In genomic region chr5:142426129-142426641, GRCh38 we compare ENCODE assay signal across 10 cellular contexts.
DNase-seq lines count a peak whose midpoint lies in the region; ATAC-seq and TF ChIP-seq lines count a peak whose summit lies in the region.
"Had no signal": no experiment of that assay in that cellular context is flagged by ENCODE, and none has a peak within 500 bp of the region (broad histone marks: within the 10 kb centered on the region; RNA-seq: fewer than 3 reads in every experiment).

No MANE protein-coding gene starts in this region.

- 36 to 45% methylated on average over 10 of the region's 10 CpGs for whole genome bisulfite sequencing in heart right ventricle, 2 donors

- peak overlapping the region; percentile 13 for H3K27ac Mint-ChIP-seq in activated CD8-positive, alpha-beta T cell treated with anti-CD3 and anti-CD28 coated beads, Interleukin-2, amount 10 ng/mL, durations not matched to agents 7 days and 5 days
- H3K27ac Mint-ChIP-seq in stimulated activated effector memory CD8-positive, alpha-beta T cell treated with anti-CD3 and anti-CD28 coated beads, Interleukin-12 subunit alpha, Interleukin-12 subunit beta, amount 100 ng/mL, for 72 hours = peak overlapping the region; percentile 87
- H3K27ac Mint-ChIP-seq: dendritic cell treated with granulocyte-macrophage colony-stimulating factor and Interleukin-4, amounts not matched to agents 40 ng/mL and 50 ng/mL, for 4 days had no signal

- H3K4me3 ChIP-seq in heart right ventricle = peak overlapping the region in 1 of 10 donors; percentile 18

- TF ChIP-seq CTCF in heart right ventricle (IDR thresholded peaks at IDR 0.05) (no peak), GM10266 (IDR thresholded peaks at IDR 0.05; ENCODE audit: control insufficient read depth, insufficient read depth, low read depth, missing control alignments) (no peak)

- no peak overlapping the region for H3K4me3 Mint-ChIP-seq in activated CD8-positive, alpha-beta T cell treated with anti-CD3 and anti-CD28 coated beads, Interleukin-2, amount 10 ng/mL, durations not matched to agents 7 days and 5 days
- H3K4me3 Mint-ChIP-seq in stimulated activated effector memory CD8-positive, alpha-beta T cell treated with anti-CD3 and anti-CD28 coated beads, Interleukin-12 subunit alpha, Interleukin-12 subunit beta, amount 100 ng/mL, for 72 hours = peak overlapping the region; percentile 46
- H3K4me3 Mint-ChIP-seq: dendritic cell treated with granulocyte-macrophage colony-stimulating factor and Interleukin-4, amounts not matched to agents 40 ng/mL and 50 ng/mL, for 4 days had no signal

- ATAC-seq in activated CD8-positive, alpha-beta T cell treated with anti-CD3 and anti-CD28 coated beads, Interleukin-2, amount 10 ng/mL, durations not matched to agents 7 days and 5 days = peak; percentile 79
- ATAC-seq in heart right ventricle = peak; percentile 67 to 84 (median 78)
- ATAC-seq in stimulated activated effector memory CD8-positive, alpha-beta T cell treated with anti-CD3 and anti-CD28 coated beads, Interleukin-12 subunit alpha, Interleukin-12 subunit beta, amount 100 ng/mL, for 72 hours = peak; percentile 96
- ATAC-seq in SK-N-SH treated with all-trans-retinoic acid at 6 μM for 48 hours = no peak

- peaks cover 5% of the 10 kb centered on the region for H3K9me3 Mint-ChIP-seq in activated CD8-positive, alpha-beta T cell treated with anti-CD3 and anti-CD28 coated beads, Interleukin-2, amount 10 ng/mL, durations not matched to agents 7 days and 5 days (ENCODE audit: insufficient read depth)
- no peaks in the 10 kb centered on the region for H3K9me3 Mint-ChIP-seq in stimulated activated effector memory CD8-positive, alpha-beta T cell treated with anti-CD3 and anti-CD28 coated beads, Interleukin-12 subunit alpha, Interleukin-12 subunit beta, amount 100 ng/mL, for 72 hours
- H3K9me3 Mint-ChIP-seq: dendritic cell treated with granulocyte-macrophage colony-stimulating factor and Interleukin-4, amounts not matched to agents 40 ng/mL and 50 ng/mL, for 4 days had no signal

- no peaks in the 10 kb centered on the region for H3K27me3 ChIP-seq in heart right ventricle

- intact Hi-C loops in heart right ventricle (cut with DNase I) = loop anchor here in 6 of 10 donors (5.0 to 10.0 kb wide), 4 partner anchors 64 to 119 kb away; no protein-coding TSS in a partner anchor

- H3K27ac ChIP-seq in heart right ventricle = peak overlapping the region in 9 of 10 donors; percentile 35 to 76 (median 64)
- H3K27ac ChIP-seq: 22Rv1 had no signal

- CTCF ChIA-PET in activated CD8-positive, alpha-beta T cell treated with anti-CD3 and anti-CD28 coated beads, Interleukin-2, amount 10 ng/mL, durations not matched to agents 7 days and 5 days (lab: Charles Lee) = no interaction called here

- peaks cover 5 to 57% (median 35%) of the 10 kb centered on the region in 9 donors for H3K4me1 ChIP-seq in heart right ventricle

- no peaks in the 10 kb centered on the region for H3K27me3 Mint-ChIP-seq in activated CD8-positive, alpha-beta T cell treated with anti-CD3 and anti-CD28 coated beads, Interleukin-2, amount 10 ng/mL, durations not matched to agents 7 days and 5 days (ENCODE audit: low read depth)

- no peaks in the 10 kb centered on the region for H3K36me3 Mint-ChIP-seq in activated CD8-positive, alpha-beta T cell treated with anti-CD3 and anti-CD28 coated beads, Interleukin-2, amount 10 ng/mL, durations not matched to agents 7 days and 5 days (ENCODE audit: low read depth)
- H3K36me3 Mint-ChIP-seq in stimulated activated effector memory CD8-positive, alpha-beta T cell treated with anti-CD3 and anti-CD28 coated beads, Interleukin-12 subunit alpha, Interleukin-12 subunit beta, amount 100 ng/mL, for 72 hours = no peaks in the 10 kb centered on the region

- DNase-seq in NCI-H1092 treated with DMSO at 0.1 percent for 48 hours (lab: John Stamatoyannopoulos, UW) (peak; percentile 25), NCI-H1092 (lab: John Stamatoyannopoulos, UW) (no peak), heart right ventricle (peak; percentile 60 to 85), occipital lobe (lab: John Stamatoyannopoulos, UW) (no peak), GM10266 (ENCODE audit: extremely low spot score) (no peak)
- DNase-seq in activated CD8-positive, alpha-beta T cell treated with anti-CD3 and anti-CD28 coated beads, Interleukin-2, amount 10 ng/mL, durations not matched to agents 7 days and 5 days = peak; percentile 63
- peak in 1 of 2 donors; percentile 12 for DNase-seq in stimulated activated effector memory CD8-positive, alpha-beta T cell treated with anti-CD3 and anti-CD28 coated beads, Interleukin-12 subunit alpha, Interleukin-12 subunit beta, amount 100 ng/mL, for 72 hours (ENCODE audit: low spot score in 2 of 2)

- peaks cover 47% of the 10 kb centered on the region for H3K4me1 Mint-ChIP-seq in activated CD8-positive, alpha-beta T cell treated with anti-CD3 and anti-CD28 coated beads, Interleukin-2, amount 10 ng/mL, durations not matched to agents 7 days and 5 days (ENCODE audit: low read depth)
- H3K4me1 Mint-ChIP-seq in stimulated activated effector memory CD8-positive, alpha-beta T cell treated with anti-CD3 and anti-CD28 coated beads, Interleukin-12 subunit alpha, Interleukin-12 subunit beta, amount 100 ng/mL, for 72 hours = peaks cover 28% of the 10 kb centered on the region

- POLR2A ChIA-PET in activated CD8-positive, alpha-beta T cell treated with anti-CD3 and anti-CD28 coated beads, Interleukin-2, amount 10 ng/mL, durations not matched to agents 7 days and 5 days (lab: Charles Lee) = interaction anchor here (1.4 kb wide), 1 partner anchor 69 kb away, joined by 4 read pairs; no protein-coding TSS in a partner anchor

- no peaks in the 10 kb centered on the region for H3K36me3 ChIP-seq in heart right ventricle

- no peaks in the 10 kb centered on the region for H3K9me3 ChIP-seq in heart right ventricle

TF ChIP-seq in SK-N-SH treated with all-trans-retinoic acid at 6 μM for 48 hours, 23 proteins besides CTCF, POLR2A, EP300 and RAD21:
- TF ChIP-seq ZNF70 (CRISPR knock-in tag; IDR thresholded peaks at IDR 0.05) (no peak), BACH2 (CRISPR knock-in tag; IDR thresholded peaks at IDR 0.05; ENCODE audit: borderline replicate concordance) (no peak), ESRRG (CRISPR knock-in tag; IDR thresholded peaks at IDR 0.05) (no peak), GLIS3 (CRISPR knock-in tag; IDR thresholded peaks at IDR 0.05) (no peak), CSDC2 (CRISPR knock-in tag; IDR thresholded peaks at IDR 0.05) (no peak)

Comparison
In these comparisons a context has a peak if more than half of its experiments do, and no peak if none do; other contexts are left out.
1. DNase-seq: peak in NCI-H1092 treated with DMSO at 0.1 percent for 48 hours (single experiment), activated CD8-positive, alpha-beta T cell treated with anti-CD3 and anti-CD28 coated beads, Interleukin-2, amount 10 ng/mL, durations not matched to agents 7 days and 5 days (single experiment) and heart right ventricle (2 of 2); none in NCI-H1092 (single experiment), occipital lobe (single experiment) and GM10266 (single experiment).